16 cellular contexts compared by ENCODE assay signal in the genomic region with DNA sequence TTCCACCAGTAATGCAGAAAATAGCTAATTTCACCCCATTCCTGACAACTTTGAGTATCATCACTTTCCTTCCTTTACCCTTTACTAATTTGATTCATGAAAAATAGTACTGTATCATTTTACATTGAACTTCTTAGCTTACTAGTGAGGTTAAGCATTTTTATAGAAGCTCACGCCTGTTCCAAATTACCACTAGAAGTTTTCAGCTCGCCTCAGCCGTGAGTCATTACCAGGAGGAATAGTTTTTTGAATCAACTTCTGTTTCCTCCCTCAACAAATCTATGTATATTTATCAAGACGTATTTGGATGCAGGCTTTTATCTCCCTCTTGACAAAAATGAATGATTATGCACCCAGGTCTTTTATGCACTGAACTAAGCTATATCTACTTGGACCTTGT.
DNase-seq lines count a peak whose midpoint lies in the region; ATAC-seq and TF ChIP-seq lines count a peak whose summit lies in the region.
"Had no signal": no experiment of that assay in that cellular context is flagged by ENCODE, and none has a peak within 500 bp of the region (broad histone marks: within the 10 kb centered on the region; RNA-seq: fewer than 3 reads in every experiment).

No MANE protein-coding gene starts in this region.

- H3K9ac ChIP-seq in mesenchymal stem cell (ENCODE audit: low read length), result peak overlapping the region; percentile 36

- ATAC-seq in GM21528 (IDR thresholded peaks at IDR 0.05; ENCODE audit: low FRiP score, unreplicated experiment), result no peak
- no peak for ATAC-seq in GM21367 (IDR thresholded peaks at IDR 0.05; ENCODE audit: unreplicated experiment)
- ATAC-seq: stimulated activated naive B cell treated with anti-CD40 and anti-IgM and Interleukin-4, amounts not matched to agents 10 μg/mL and 1 μg/mL and 100 μg/mL, for 72 hours had no signal

- no peaks in the 10 kb centered on the region for H3K4me1 ChIP-seq in mesenchymal stem cell (ENCODE audit: control insufficient read depth, insufficient read depth, low read depth, low read length)

- H4K8ac ChIP-seq in mesenchymal stem cell (ENCODE audit: low read length), result no peak overlapping the region

- H3K27ac ChIP-seq in brain microvascular endothelial cell (no peak overlapping the region), mesenchymal stem cell (ENCODE audit: low read length, poor library complexity, severe bottlenecking) (no peak overlapping the region)
- H3K27ac ChIP-seq: C4-2B, skin epidermis, VCaP had no signal

- WGBS in mesenchymal stem cell, result 66% methylated on average over 4 of the region's 4 CpGs

- H4K91ac ChIP-seq in mesenchymal stem cell (ENCODE audit: low read length), result no peak overlapping the region

- in situ Hi-C loops in brain microvascular endothelial cell (cut with HindIII; ENCODE audit: low pct_ligation_motif_present, low sequenced_read_pairs), result no loop called here

- no peaks in the 10 kb centered on the region for H3K79me1 ChIP-seq in mesenchymal stem cell (replicated peaks; ENCODE audit: low read length, poor library complexity, severe bottlenecking)

- H2BK12ac ChIP-seq in mesenchymal stem cell (ENCODE audit: low read length in 2 of 2), result no peak overlapping the region

- H3K36me3 ChIP-seq in brain microvascular endothelial cell (replicated peaks), result no peaks in the 10 kb centered on the region
- no peaks in the 10 kb centered on the region for H3K36me3 ChIP-seq in mesenchymal stem cell (ENCODE audit: control insufficient read depth in 1 of 2, insufficient read depth in 2 of 2, low read depth in 1 of 2, low read length in 2 of 2)

- no peak overlapping the region for H3K4me2 ChIP-seq in mesenchymal stem cell (ENCODE audit: low read length, poor library complexity, severe bottlenecking)

- no peak for TF ChIP-seq CTCF in brain microvascular endothelial cell (IDR thresholded peaks at IDR 0.05; ENCODE audit: low read depth, low read length, missing control alignments)

- H3K4me3 ChIP-seq in brain microvascular endothelial cell (ENCODE audit: low read depth, low read length), result no peak overlapping the region
- no peak overlapping the region for H3K4me3 ChIP-seq in mesenchymal stem cell (ENCODE audit: insufficient read depth in 1 of 2, low read depth in 1 of 2, low read length in 2 of 2)
- H3K4me3 ChIP-seq: skin epidermis had no signal

- H3K18ac ChIP-seq in mesenchymal stem cell (ENCODE audit: low read depth in 1 of 2, low read length in 2 of 2), result no peak overlapping the region

- H3K27me3 ChIP-seq in brain microvascular endothelial cell (replicated peaks) (no peaks in the 10 kb centered on the region), mesenchymal stem cell (ENCODE audit: control insufficient read depth in 1 of 2, insufficient read depth in 1 of 2, low read length in 2 of 2) (no peaks in the 10 kb centered on the region)

- H2AK5ac ChIP-seq in mesenchymal stem cell (ENCODE audit: low read length, severe bottlenecking), result no peak overlapping the region

- no peak overlapping the region for H3K23ac ChIP-seq in mesenchymal stem cell (ENCODE audit: low read length in 2 of 2)

- no peak overlapping the region for H2BK5ac ChIP-seq in mesenchymal stem cell (ENCODE audit: low read depth, low read length, poor library complexity, severe bottlenecking)

- no peak overlapping the region for H2BK120ac ChIP-seq in mesenchymal stem cell (ENCODE audit: low read depth, low read length)

- H3K14ac ChIP-seq in mesenchymal stem cell (ENCODE audit: low read length in 2 of 2), result no peak overlapping the region

- H2BK15ac ChIP-seq in mesenchymal stem cell (ENCODE audit: low read depth, poor library complexity, severe bottlenecking), result no peak overlapping the region

- DNase-seq in EH (ENCODE audit: low read depth) (peak; percentile 81), HS-5 (ENCODE audit: low read depth) (peak; percentile 59), brain microvascular endothelial cell (peak; percentile 11), mesenchymal stem cell (no peak), GDM1 (lab: John Stamatoyannopoulos, UW) (no peak), NCI-H1436 (lab: John Stamatoyannopoulos, UW) (no peak)
- DNase-seq: DMS53; NCI-H748 treated with DMSO at 0.1 percent for 48 hours; stimulated activated naive B cell treated with anti-CD40 and anti-IgM and Interleukin-4, amounts not matched to agents 10 μg/mL and 1 μg/mL and 100 μg/mL, for 72 hours; SW 1271; trophoblast cell had no signal

- no peak overlapping the region for H2AFZ ChIP-seq in mesenchymal stem cell (ENCODE audit: low read depth, low read length)

- no peaks in the 10 kb centered on the region for H3K9me3 ChIP-seq in mesenchymal stem cell (ENCODE audit: control insufficient read depth, low read length)

- H3K4ac ChIP-seq in mesenchymal stem cell (ENCODE audit: low read depth in 1 of 2, low read length in 2 of 2), result no peak overlapping the region

Comparison
In these comparisons a context has a peak if more than half of its experiments do, and no peak if none do; other contexts are left out.
1. DNase-seq: peak in EH (single experiment), HS-5 (single experiment) and brain microvascular endothelial cell (single experiment); none in mesenchymal stem cell (single experiment), GDM1 (single experiment) and NCI-H1436 (single experiment).